25 cellular contexts compared by ENCODE assay signal in genomic region chrX:110013968-110014367, GRCh38.
"Had no signal": no experiment of that assay in that cellular context is flagged by ENCODE, and none has a peak within 500 bp of the region (broad histone marks: within the 10 kb centered on the region; RNA-seq: fewer than 3 reads in every experiment).

No MANE protein-coding gene starts in this region.

- H3K27ac ChIP-seq: hepatocyte, pancreas, skin epidermis, suprapubic skin, thoracic aorta, tibial artery, upper lobe of right lung had no signal

- H3K9me3 Mint-ChIP-seq: mesothelial cell of epicardium; naive B cell; natural killer cell; stimulated activated effector memory CD8-positive, alpha-beta T cell treated with anti-CD3 and anti-CD28 coated beads, Interleukin-12 subunit alpha, Interleukin-12 subunit beta, amount 100 ng/mL, for 72 hours; stimulated activated naive CD8-positive, alpha-beta T cell treated with anti-CD3 and anti-CD28 coated beads, Interleukin-15, Interleukin-2, amounts not matched to agents 100 ng/mL and 50 ng/mL, for 24 hours had no signal

- ATAC-seq: natural killer cell; sciatic nerve; stimulated activated effector memory CD8-positive, alpha-beta T cell treated with anti-CD3 and anti-CD28 coated beads, Interleukin-12 subunit alpha, Interleukin-12 subunit beta, amount 100 ng/mL, for 72 hours had no signal

- H3K27ac Mint-ChIP-seq: mesothelial cell of epicardium; natural killer cell; stimulated activated effector memory CD8-positive, alpha-beta T cell treated with anti-CD3 and anti-CD28 coated beads, Interleukin-12 subunit alpha, Interleukin-12 subunit beta, amount 100 ng/mL, for 72 hours; stimulated activated naive CD8-positive, alpha-beta T cell treated with anti-CD3 and anti-CD28 coated beads, Interleukin-15, Interleukin-2, amounts not matched to agents 100 ng/mL and 50 ng/mL, for 24 hours had no signal

- H3K27me3 Mint-ChIP-seq: naive B cell; stimulated activated naive CD8-positive, alpha-beta T cell treated with anti-CD3 and anti-CD28 coated beads, Interleukin-15, Interleukin-2, amounts not matched to agents 100 ng/mL and 50 ng/mL, for 24 hours had no signal

- H2AFZ ChIP-seq: hepatocyte had no signal

- H3K4me1 ChIP-seq: upper lobe of right lung had no signal

- H3K4me3 ChIP-seq: hepatocyte, left ventricle myocardium inferior, lung, pancreas, right atrium auricular region, skin epidermis, suprapubic skin, thoracic aorta, tibial artery, upper lobe of right lung had no signal

- H3K4me3 Mint-ChIP-seq: mesothelial cell of epicardium; naive B cell; natural killer cell; stimulated activated effector memory CD8-positive, alpha-beta T cell treated with anti-CD3 and anti-CD28 coated beads, Interleukin-12 subunit alpha, Interleukin-12 subunit beta, amount 100 ng/mL, for 72 hours; stimulated activated naive CD8-positive, alpha-beta T cell treated with anti-CD3 and anti-CD28 coated beads, Interleukin-15, Interleukin-2, amounts not matched to agents 100 ng/mL and 50 ng/mL, for 24 hours had no signal

- DNase-seq: islet precursor cell; left ventricle myocardium inferior; mesendoderm; naive B cell; natural killer cell; nucleus accumbens; pancreas; posterior cingulate gyrus; stimulated activated CD4-positive, alpha-beta T cell treated with anti-CD3 and anti-CD28 coated beads, Interleukin-12 subunit alpha, Interleukin-12 subunit beta, amount 100 ng/mL, for 4 hours; stimulated activated CD4-positive, alpha-beta T cell treated with anti-CD3 and anti-CD28 coated beads, Interleukin-15, amount 100 ng/mL, for 24 hours; stimulated activated CD4-positive, alpha-beta T cell treated with anti-CD3 and anti-CD28 coated beads, Interleukin-4, amount 100 ng/mL, for 24 hours; stimulated activated naive CD4-positive, alpha-beta T cell; tibial artery; trophoblast cell; upper lobe of right lung had no signal

- H3K36me3 ChIP-seq: left ventricle myocardium inferior, pancreas, suprapubic skin, thoracic aorta, tibial artery, upper lobe of right lung had no signal

- H3K4me2 ChIP-seq: hepatocyte had no signal

- H3K27me3 ChIP-seq: hepatocyte, pancreas, right atrium auricular region, suprapubic skin, tibial artery, upper lobe of right lung had no signal

- H3K9me3 ChIP-seq: left ventricle myocardium inferior, pancreas, right atrium auricular region, suprapubic skin, thoracic aorta, tibial artery, upper lobe of right lung had no signal

- H3K36me3 Mint-ChIP-seq: naive B cell; natural killer cell; stimulated activated effector memory CD8-positive, alpha-beta T cell treated with anti-CD3 and anti-CD28 coated beads, Interleukin-12 subunit alpha, Interleukin-12 subunit beta, amount 100 ng/mL, for 72 hours had no signal
